Comparison of ENCODE assay signal across 32 cellular contexts in the genomic region with DNA sequence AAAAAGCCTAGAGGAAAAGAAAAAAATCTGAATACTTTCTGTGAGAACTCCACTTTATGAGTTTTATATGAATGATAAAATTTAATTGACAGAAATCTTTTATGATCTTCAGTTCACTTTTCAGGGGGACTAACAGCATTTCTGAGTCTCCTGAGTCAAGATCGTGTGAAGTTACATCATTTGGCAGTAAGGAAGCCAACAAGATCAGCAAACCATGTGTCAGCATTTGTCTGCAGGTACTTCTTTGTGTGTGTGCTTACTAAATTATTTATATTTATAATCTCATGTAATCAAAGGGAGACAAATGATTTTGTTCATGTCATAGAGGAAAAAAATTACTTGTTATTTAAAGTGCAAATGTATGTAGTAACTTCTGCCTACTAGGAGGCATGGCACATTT.
"Had no signal": no experiment of that assay in that cellular context is flagged by ENCODE, and none has a peak within 500 bp of the region (broad histone marks: within the 10 kb centered on the region; RNA-seq: fewer than 3 reads in every experiment).

No MANE protein-coding gene starts in this region.

- H3K36me3 ChIP-seq: brain microvascular endothelial cell, esophagus squamous epithelium, gastroesophageal sphincter, heart right ventricle had no signal

- H3K4me3 Mint-ChIP-seq: activated CD8-positive, alpha-beta T cell treated with anti-CD3 and anti-CD28 coated beads for 36 hours; activated naive CD8-positive, alpha-beta T cell; activated T-cell treated with anti-CD3 and anti-CD28 coated beads, Interleukin-2, amount 50 U/mL, for 4 hours; activated T-helper 17 cell treated with anti-CD3 and anti-CD28 coated beads, Interleukin-2, amount 50 U/mL, for 72 hours; effector memory CD8-positive, alpha-beta T cell; WTC11 had no signal

- H3K4me1 ChIP-seq: esophagus squamous epithelium, gastroesophageal sphincter, heart right ventricle had no signal

- H3K4me1 Mint-ChIP-seq: activated T-helper 17 cell treated with anti-CD3 and anti-CD28 coated beads, Interleukin-2, amount 50 U/mL, for 72 hours; WTC11 had no signal

- H3K27ac Mint-ChIP-seq: activated CD8-positive, alpha-beta T cell treated with anti-CD3 and anti-CD28 coated beads for 36 hours; activated naive CD8-positive, alpha-beta T cell; activated T-helper 17 cell treated with anti-CD3 and anti-CD28 coated beads, Interleukin-2, amount 50 U/mL, for 72 hours; effector memory CD8-positive, alpha-beta T cell; WTC11 had no signal

- DNase-seq: activated CD4-positive, alpha-beta T cell treated with anti-CD3 and anti-CD28 coated beads for 1 hour; activated CD4-positive, alpha-beta T cell treated with anti-CD3 and anti-CD28 coated beads for 4 hours; activated CD4-positive, alpha-beta T cell treated with anti-CD3 and anti-CD28 coated beads, Interleukin-2, amount 50 U/mL, for 1 hour; activated CD4-positive, alpha-beta T cell treated with anti-CD3 and anti-CD28 coated beads, Interleukin-2, amount 50 U/mL, for 48 hours; activated CD8-positive, alpha-beta memory T cell treated with anti-CD3 and anti-CD28 coated beads for 24 hours; activated CD8-positive, alpha-beta T cell treated with anti-CD3 and anti-CD28 coated beads for 36 hours; activated effector memory CD4-positive, alpha-beta T cell treated with Interleukin-2 at 50 U/mL for 16 hours; activated gamma-delta T cell treated with Interleukin-2 at 50 U/mL for 16 hours; activated naive CD4-positive, alpha-beta T cell treated with anti-CD3 and anti-CD28 coated beads, Interleukin-2, amount 50 U/mL, for 16 hours; activated naive CD4-positive, alpha-beta T cell treated with Interleukin-2 at 50 U/mL for 16 hours; activated T-cell treated with anti-CD3 and anti-CD28 coated beads, Interleukin-2, amount 50 U/mL, for 4 hours; amniotic stem cell; anterior cingulate cortex; brain microvascular endothelial cell; caudate nucleus; cortex of kidney; dermis blood vessel endothelial cell; effector CD4-positive, alpha-beta T cell; effector memory CD8-positive, alpha-beta T cell; esophagus squamous epithelium; foreskin melanocyte; heart right ventricle; T-helper 2 cell had no signal

- H3K27ac ChIP-seq: brain microvascular endothelial cell, epithelial cell of prostate, esophagus squamous epithelium, gastroesophageal sphincter, heart right ventricle, hepatocyte, VCaP had no signal

- H3K27me3 ChIP-seq: brain microvascular endothelial cell, esophagus squamous epithelium, gastroesophageal sphincter, heart right ventricle, hepatocyte had no signal

- H3K4me2 ChIP-seq: hepatocyte had no signal

- H3K4me3 ChIP-seq: esophagus squamous epithelium, gastroesophageal sphincter, heart right ventricle, hepatocyte had no signal

- H3K79me2 ChIP-seq: hepatocyte had no signal

- FAIRE-seq: astrocyte, colon had no signal

- ATAC-seq: activated CD8-positive, alpha-beta T cell treated with anti-CD3 and anti-CD28 coated beads for 36 hours; activated T-cell treated with anti-CD3 and anti-CD28 coated beads, Interleukin-2, amount 50 U/mL, for 4 hours; activated T-helper 17 cell treated with anti-CD3 and anti-CD28 coated beads, Interleukin-2, amount 50 U/mL, for 72 hours; effector memory CD8-positive, alpha-beta T cell; gastroesophageal sphincter; heart right ventricle; WTC11 had no signal

- H2AFZ ChIP-seq: hepatocyte had no signal
